Comparison of ENCODE assay signal across 20 cellular contexts in genomic region chr2:220192994-220193753, GRCh38.
A peak's percentile ranks its signal among the peaks of the same experiment; 100 is the strongest.
DNase-seq lines count a peak whose midpoint lies in the region; ATAC-seq and TF ChIP-seq lines count a peak whose summit lies in the region.
"Had no signal": no experiment of that assay in that cellular context is flagged by ENCODE, and none has a peak within 500 bp of the region (broad histone marks: within the 10 kb centered on the region; RNA-seq: fewer than 3 reads in every experiment).

No MANE protein-coding gene starts in this region.

- no peak overlapping the region for H3K27ac ChIP-seq in foreskin keratinocyte
- H3K27ac ChIP-seq: stomach, upper lobe of right lung had no signal

- ATAC-seq in foreskin keratinocyte: peak; percentile 58
- no peak for ATAC-seq in HG02870 (IDR thresholded peaks at IDR 0.05; ENCODE audit: unreplicated experiment)
- no peak for ATAC-seq in HG02610 (IDR thresholded peaks at IDR 0.05; ENCODE audit: unreplicated experiment)
- ATAC-seq: CD8-positive, alpha-beta T cell; GM12878; left colon; right cardiac atrium had no signal

- peak; percentile 4 for DNase-seq in ACHN
- DNase-seq in HT-29 (ENCODE audit: low spot score): peak; percentile 66
- DNase-seq in T1000 (lab: John Stamatoyannopoulos, UW): peak; percentile 14
- DNase-seq in foreskin keratinocyte: peak in 1 of 2 donors; percentile 63
- DNase-seq in stimulated activated CD8-positive, alpha-beta memory T cell treated with anti-CD3 and anti-CD28 coated beads, Interleukin-4, amount 100 ng/mL, for 48 hours: no peak
- DNase-seq in NK-92 (lab: John Stamatoyannopoulos, UW; ENCODE audit: unreplicated experiment): no peak
- DNase-seq: activated CD4-positive, alpha-beta memory T cell treated with anti-CD3 and anti-CD28 coated beads for 36 hours; activated T-cell treated with anti-CD3 and anti-CD28 coated beads, Interleukin-2, amount 50 U/mL, for 1 hour; CD8-positive, alpha-beta T cell; effector CD4-positive, alpha-beta T cell; GDM1; left colon; NCI-H1105; NCI-H82; right cardiac atrium; stomach; upper lobe of right lung had no signal

- peaks cover 22% of the 10 kb centered on the region for H3K4me1 ChIP-seq in foreskin keratinocyte
- H3K4me1 ChIP-seq: stomach, upper lobe of right lung had no signal

- in situ Hi-C loops in ACHN (cut with HindIII; ENCODE audit: low pct_ligation_motif_present, low pct_unique_long_range_greater_than_20kb, low sequenced_read_pairs): no loop called here

- peak; percentile 5 for TF ChIP-seq CTCF in foreskin keratinocyte (conservative IDR thresholded peaks at IDR 0.05)

- H3K27me3 ChIP-seq in foreskin keratinocyte: no peaks in the 10 kb centered on the region
- H3K27me3 ChIP-seq: stomach, upper lobe of right lung had no signal

Comparison
In these comparisons a context has a peak if more than half of its experiments do, and no peak if none do; other contexts are left out.
1. DNase-seq: peak in ACHN (single experiment), HT-29 (single experiment) and T1000 (single experiment); none in stimulated activated CD8-positive, alpha-beta memory T cell treated with anti-CD3 and anti-CD28 coated beads, Interleukin-4, amount 100 ng/mL, for 48 hours (single experiment) and NK-92 (single experiment).